ENCODE assay signal across 8 cellular contexts in the genomic region with DNA sequence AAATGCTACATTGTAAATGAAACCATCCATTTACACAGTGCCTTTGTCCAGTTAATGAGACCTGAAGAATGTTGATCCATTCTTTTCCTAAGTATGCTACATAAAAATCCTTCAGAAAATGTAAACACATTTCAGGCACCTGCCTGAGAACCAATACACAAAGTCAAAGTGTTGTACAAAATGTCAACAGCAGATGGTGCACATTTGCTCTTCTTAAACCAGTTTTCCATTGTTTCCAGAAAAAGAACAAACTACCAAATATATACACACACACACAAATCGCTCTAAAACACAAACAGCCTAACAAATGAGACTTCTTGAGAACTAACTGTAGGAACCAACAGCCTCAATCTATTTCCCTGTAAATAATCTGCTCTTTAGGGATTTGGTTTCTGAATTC.
DNase-seq lines count a peak whose midpoint lies in the region; ATAC-seq, FAIRE-seq and TF ChIP-seq lines count a peak whose summit lies in the region.
"Not testable (repeated sequence)": the region's sequence is repeated elsewhere in the genome, so short reads cannot be mapped to it uniquely, and the experiment has no call there.

No MANE protein-coding gene starts in this region.

- FAIRE-seq in GM12891 (lab: Jason Lieb, UNC) (peak; percentile 35), colon (lab: Jason Lieb, UNC) (peak; percentile 76)

- H3K36me3 ChIP-seq in lung (ENCODE audit: control insufficient read depth in 2 of 2, insufficient read depth in 2 of 2, low read length in 2 of 2) = not testable (repeated sequence)

- not testable (repeated sequence) for H3K4me1 ChIP-seq in lung (ENCODE audit: control insufficient read depth in 2 of 2, insufficient read depth in 2 of 2, low read length in 2 of 2)

- in situ Hi-C loops in SK-MEL-5 (cut with HindIII; ENCODE audit: low pct_unique_long_range_greater_than_20kb, low sequenced_read_pairs) = not testable (repeated sequence)

- 28 to 47% methylated on average over 1 of the region's 1 CpG for WGBS in lung, 2 donors

- H3K27ac ChIP-seq in lung (ENCODE audit: low read depth in 1 of 2, low read length in 1 of 2) = not testable (repeated sequence)

- intact Hi-C loops in sciatic nerve (cut with DNase I) = not testable (repeated sequence)

- not testable (repeated sequence) for H3K9me3 ChIP-seq in lung (ENCODE audit: control insufficient read depth in 2 of 2, insufficient read depth in 1 of 2, low read length in 1 of 2)

- not testable (repeated sequence) for H3K4me3 ChIP-seq in NB4 (ENCODE audit: low read depth, low read length); lung

- TF ChIP-seq CTCF in NB4 (IDR thresholded peaks at IDR 0.05; ENCODE audit: low read depth, low read length); lung (IDR thresholded peaks at IDR 0.05; ENCODE audit: control extremely low read depth, extremely low read depth): not testable (repeated sequence)

- H3K27me3 ChIP-seq in lung (ENCODE audit: control insufficient read depth, insufficient read depth) = not testable (repeated sequence)

- TF ChIP-seq POLR2A in GM12891 (IDR thresholded peaks at IDR 0.05; ENCODE audit: low read depth, low read length); NB4 (IDR thresholded peaks at IDR 0.05; ENCODE audit: extremely low read depth, insufficient read length): not testable (repeated sequence)

- DNase-seq in AG08395 (ENCODE audit: low spot score) (peak; percentile 12), NB4 (ENCODE audit: low read depth) (peak; percentile 16), SK-MEL-5 (ENCODE audit: low read depth, low spot score) (peak; percentile 49), globus pallidus (ENCODE audit: low spot score) (peak; percentile 64)
- DNase-seq in GM12891 (ENCODE audit: insufficient read length, low spot score); lung (ENCODE audit: low spot score); sciatic nerve (ENCODE audit: low spot score): not testable (repeated sequence)

- ATAC-seq in lung (ENCODE audit: insufficient read depth, low FRiP score) (peak; percentile 34), sciatic nerve (peak; percentile 45)
